16 cellular contexts compared by ENCODE assay signal in the genomic region with DNA sequence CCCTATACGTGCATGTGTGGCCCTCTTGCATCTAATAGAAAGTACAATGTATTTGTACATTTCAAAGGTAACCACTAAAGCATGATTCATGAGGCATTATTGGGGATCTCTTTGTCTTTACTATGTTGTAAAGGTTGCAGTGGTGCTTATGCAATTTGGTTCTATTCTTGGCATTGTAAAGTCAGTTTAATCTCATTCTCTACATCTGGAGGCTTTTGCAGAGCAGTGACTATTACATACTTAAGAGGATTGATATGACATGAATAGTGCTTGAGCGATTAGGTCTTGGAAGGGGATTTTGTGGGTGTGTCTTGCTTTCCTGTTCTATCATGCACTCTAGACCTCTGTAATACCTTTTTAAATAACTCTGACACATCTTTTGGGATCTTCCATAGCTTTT.
DNase-seq lines count a peak whose midpoint lies in the region; ATAC-seq and TF ChIP-seq lines count a peak whose summit lies in the region.
"Had no signal": no experiment of that assay in that cellular context is flagged by ENCODE, and none has a peak within 500 bp of the region (broad histone marks: within the 10 kb centered on the region; RNA-seq: fewer than 3 reads in every experiment).

No MANE protein-coding gene starts in this region.

- H3K27ac ChIP-seq in RWPE1: no peak overlapping the region
- H3K27ac ChIP-seq: body of pancreas, KMS-11 had no signal

- no peak for TF ChIP-seq CTCF in RWPE1 (conservative IDR thresholded peaks at IDR 0.05; ENCODE audit: low read depth)

- POLR2A ChIA-PET in RWPE1 (lab: Yijun Ruan, JAX; ENCODE audit: low non-redundant PET): interaction anchor here (0.5 kb wide), 1 partner anchor 1096 kb away, joined by 5 read pairs; no protein-coding TSS in a partner anchor

- CTCF ChIA-PET in RWPE1 (lab: Yijun Ruan, JAX): no interaction called here

- DNase-seq in A172 (ENCODE audit: low spot score) (peak; percentile 43), HS-5 (ENCODE audit: low read depth) (peak; percentile 23), RWPE1 (ENCODE audit: low spot score) (peak; percentile 77), fibroblast of peridontal ligament (ENCODE audit: extremely low read depth) (peak; percentile 49), GM19238 (ENCODE audit: insufficient read length, low spot score) (no peak), NCI-H1930 (lab: John Stamatoyannopoulos, UW) (no peak), H4 (ENCODE audit: low spot score) (no peak)
- DNase-seq: activated effector memory CD4-positive, alpha-beta T cell treated with anti-CD3 and anti-CD28 coated beads, Interleukin-2, amount 50 U/mL, for 16 hours; body of pancreas; effector CD8-positive, alpha-beta T cell; kidney; NCI-H69; nucleus accumbens; stimulated activated naive CD8-positive, alpha-beta T cell treated with anti-CD3 and anti-CD28 coated beads, Interleukin-15, Interleukin-2, amounts not matched to agents 100 U/mL and 50 U/mL, for 24 hours had no signal

- no peak for ATAC-seq in SK-N-SH treated with all-trans-retinoic acid at 6 μM for 48 hours
- ATAC-seq: body of pancreas; stimulated activated naive CD8-positive, alpha-beta T cell treated with anti-CD3 and anti-CD28 coated beads, Interleukin-15, Interleukin-2, amounts not matched to agents 100 U/mL and 50 U/mL, for 24 hours had no signal

TF ChIP-seq in SK-N-SH treated with all-trans-retinoic acid at 6 μM for 48 hours, 23 proteins besides CTCF, POLR2A, EP300 and RAD21:
- TF ChIP-seq ZNF70 (CRISPR knock-in tag; IDR thresholded peaks at IDR 0.05): no peak
- TF ChIP-seq, protein P1, sequence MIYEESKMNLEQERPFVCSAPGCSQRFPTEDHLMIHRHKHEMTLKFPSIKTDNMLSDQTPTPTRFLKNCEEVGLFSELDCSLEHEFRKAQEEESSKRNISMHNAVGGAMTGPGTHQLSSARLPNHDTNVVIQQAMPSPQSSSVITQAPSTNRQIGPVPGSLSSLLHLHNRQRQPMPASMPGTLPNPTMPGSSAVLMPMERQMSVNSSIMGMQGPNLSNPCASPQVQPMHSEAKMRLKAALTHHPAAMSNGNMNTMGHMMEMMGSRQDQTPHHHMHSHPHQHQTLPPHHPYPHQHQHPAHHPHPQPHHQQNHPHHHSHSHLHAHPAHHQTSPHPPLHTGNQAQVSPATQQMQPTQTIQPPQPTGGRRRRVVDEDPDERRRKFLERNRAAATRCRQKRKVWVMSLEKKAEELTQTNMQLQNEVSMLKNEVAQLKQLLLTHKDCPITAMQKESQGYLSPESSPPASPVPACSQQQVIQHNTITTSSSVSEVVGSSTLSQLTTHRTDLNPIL (CRISPR knock-in tag; IDR thresholded peaks at IDR 0.05; ENCODE audit: low read depth): no peak
- TF ChIP-seq SNAI2 (CRISPR knock-in tag; IDR thresholded peaks at IDR 0.05): no peak
- TF ChIP-seq ZFP30 (CRISPR knock-in tag; IDR thresholded peaks at IDR 0.05): no peak
- TF ChIP-seq OSR1 (CRISPR knock-in tag; IDR thresholded peaks at IDR 0.05): no peak
- TF ChIP-seq, protein P2, sequence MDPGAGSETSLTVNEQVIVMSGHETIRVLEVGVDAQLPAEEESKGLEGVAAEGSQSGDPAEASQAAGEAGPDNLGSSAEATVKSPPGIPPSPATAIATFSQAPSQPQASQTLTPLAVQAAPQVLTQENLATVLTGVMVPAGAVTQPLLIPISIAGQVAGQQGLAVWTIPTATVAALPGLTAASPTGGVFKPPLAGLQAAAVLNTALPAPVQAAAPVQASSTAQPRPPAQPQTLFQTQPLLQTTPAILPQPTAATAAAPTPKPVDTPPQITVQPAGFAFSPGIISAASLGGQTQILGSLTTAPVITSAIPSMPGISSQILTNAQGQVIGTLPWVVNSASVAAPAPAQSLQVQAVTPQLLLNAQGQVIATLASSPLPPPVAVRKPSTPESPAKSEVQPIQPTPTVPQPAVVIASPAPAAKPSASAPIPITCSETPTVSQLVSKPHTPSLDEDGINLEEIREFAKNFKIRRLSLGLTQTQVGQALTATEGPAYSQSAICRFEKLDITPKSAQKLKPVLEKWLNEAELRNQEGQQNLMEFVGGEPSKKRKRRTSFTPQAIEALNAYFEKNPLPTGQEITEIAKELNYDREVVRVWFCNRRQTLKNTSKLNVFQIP (CRISPR knock-in tag; IDR thresholded peaks at IDR 0.05; ENCODE audit: borderline replicate concordance, low read depth): no peak
- TF ChIP-seq, protein P3, sequence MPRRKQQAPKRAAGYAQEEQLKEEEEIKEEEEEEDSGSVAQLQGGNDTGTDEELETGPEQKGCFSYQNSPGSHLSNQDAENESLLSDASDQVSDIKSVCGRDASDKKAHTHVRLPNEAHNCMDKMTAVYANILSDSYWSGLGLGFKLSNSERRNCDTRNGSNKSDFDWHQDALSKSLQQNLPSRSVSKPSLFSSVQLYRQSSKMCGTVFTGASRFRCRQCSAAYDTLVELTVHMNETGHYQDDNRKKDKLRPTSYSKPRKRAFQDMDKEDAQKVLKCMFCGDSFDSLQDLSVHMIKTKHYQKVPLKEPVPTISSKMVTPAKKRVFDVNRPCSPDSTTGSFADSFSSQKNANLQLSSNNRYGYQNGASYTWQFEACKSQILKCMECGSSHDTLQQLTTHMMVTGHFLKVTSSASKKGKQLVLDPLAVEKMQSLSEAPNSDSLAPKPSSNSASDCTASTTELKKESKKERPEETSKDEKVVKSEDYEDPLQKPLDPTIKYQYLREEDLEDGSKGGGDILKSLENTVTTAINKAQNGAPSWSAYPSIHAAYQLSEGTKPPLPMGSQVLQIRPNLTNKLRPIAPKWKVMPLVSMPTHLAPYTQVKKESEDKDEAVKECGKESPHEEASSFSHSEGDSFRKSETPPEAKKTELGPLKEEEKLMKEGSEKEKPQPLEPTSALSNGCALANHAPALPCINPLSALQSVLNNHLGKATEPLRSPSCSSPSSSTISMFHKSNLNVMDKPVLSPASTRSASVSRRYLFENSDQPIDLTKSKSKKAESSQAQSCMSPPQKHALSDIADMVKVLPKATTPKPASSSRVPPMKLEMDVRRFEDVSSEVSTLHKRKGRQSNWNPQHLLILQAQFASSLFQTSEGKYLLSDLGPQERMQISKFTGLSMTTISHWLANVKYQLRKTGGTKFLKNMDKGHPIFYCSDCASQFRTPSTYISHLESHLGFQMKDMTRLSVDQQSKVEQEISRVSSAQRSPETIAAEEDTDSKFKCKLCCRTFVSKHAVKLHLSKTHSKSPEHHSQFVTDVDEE (CRISPR knock-in tag; IDR thresholded peaks at IDR 0.05): no peak
- TF ChIP-seq, protein P4, sequence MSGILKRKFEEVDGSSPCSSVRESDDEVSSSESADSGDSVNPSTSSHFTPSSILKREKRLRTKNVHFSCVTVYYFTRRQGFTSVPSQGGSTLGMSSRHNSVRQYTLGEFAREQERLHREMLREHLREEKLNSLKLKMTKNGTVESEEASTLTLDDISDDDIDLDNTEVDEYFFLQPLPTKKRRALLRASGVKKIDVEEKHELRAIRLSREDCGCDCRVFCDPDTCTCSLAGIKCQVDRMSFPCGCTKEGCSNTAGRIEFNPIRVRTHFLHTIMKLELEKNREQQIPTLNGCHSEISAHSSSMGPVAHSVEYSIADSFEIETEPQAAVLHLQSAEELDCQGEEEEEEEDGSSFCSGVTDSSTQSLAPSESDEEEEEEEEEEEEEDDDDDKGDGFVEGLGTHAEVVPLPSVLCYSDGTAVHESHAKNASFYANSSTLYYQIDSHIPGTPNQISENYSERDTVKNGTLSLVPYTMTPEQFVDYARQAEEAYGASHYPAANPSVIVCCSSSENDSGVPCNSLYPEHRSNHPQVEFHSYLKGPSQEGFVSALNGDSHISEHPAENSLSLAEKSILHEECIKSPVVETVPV (CRISPR knock-in tag; IDR thresholded peaks at IDR 0.05): no peak
- TF ChIP-seq, protein P5, sequence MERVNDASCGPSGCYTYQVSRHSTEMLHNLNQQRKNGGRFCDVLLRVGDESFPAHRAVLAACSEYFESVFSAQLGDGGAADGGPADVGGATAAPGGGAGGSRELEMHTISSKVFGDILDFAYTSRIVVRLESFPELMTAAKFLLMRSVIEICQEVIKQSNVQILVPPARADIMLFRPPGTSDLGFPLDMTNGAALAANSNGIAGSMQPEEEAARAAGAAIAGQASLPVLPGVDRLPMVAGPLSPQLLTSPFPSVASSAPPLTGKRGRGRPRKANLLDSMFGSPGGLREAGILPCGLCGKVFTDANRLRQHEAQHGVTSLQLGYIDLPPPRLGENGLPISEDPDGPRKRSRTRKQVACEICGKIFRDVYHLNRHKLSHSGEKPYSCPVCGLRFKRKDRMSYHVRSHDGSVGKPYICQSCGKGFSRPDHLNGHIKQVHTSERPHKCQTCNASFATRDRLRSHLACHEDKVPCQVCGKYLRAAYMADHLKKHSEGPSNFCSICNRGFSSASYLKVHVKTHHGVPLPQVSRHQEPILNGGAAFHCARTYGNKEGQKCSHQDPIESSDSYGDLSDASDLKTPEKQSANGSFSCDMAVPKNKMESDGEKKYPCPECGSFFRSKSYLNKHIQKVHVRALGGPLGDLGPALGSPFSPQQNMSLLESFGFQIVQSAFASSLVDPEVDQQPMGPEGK (CRISPR knock-in tag; IDR thresholded peaks at IDR 0.05; ENCODE audit: borderline replicate concordance): no peak
- no peak for TF ChIP-seq GLIS3 (CRISPR knock-in tag; IDR thresholded peaks at IDR 0.05)
- no peak for TF ChIP-seq RARB (CRISPR knock-in tag; IDR thresholded peaks at IDR 0.05)
- TF ChIP-seq ZC3H10 (CRISPR knock-in tag; IDR thresholded peaks at IDR 0.05): no peak
- no peak for TF ChIP-seq ISL1 (CRISPR knock-in tag; IDR thresholded peaks at IDR 0.05)
- no peak for TF ChIP-seq TOX (CRISPR knock-in tag; IDR thresholded peaks at IDR 0.05; ENCODE audit: borderline replicate concordance)

Comparison
In these comparisons a context has a peak if more than half of its experiments do, and no peak if none do; other contexts are left out.
1. DNase-seq: peak in A172 (single experiment), HS-5 (single experiment), RWPE1 (single experiment) and fibroblast of peridontal ligament (single experiment); none in GM19238 (single experiment), NCI-H1930 (0 of 2) and H4 (single experiment).